21 cellular contexts compared by ENCODE assay signal in genomic region chr10:58791137-58791536, GRCh38.
A peak's percentile ranks its signal among the peaks of the same experiment; 100 is the strongest.
DNase-seq lines count a peak whose midpoint lies in the region; ATAC-seq and TF ChIP-seq lines count a peak whose summit lies in the region.
"Had no signal": no experiment of that assay in that cellular context is flagged by ENCODE, and none has a peak within 500 bp of the region (broad histone marks: within the 10 kb centered on the region; RNA-seq: fewer than 3 reads in every experiment).

No MANE protein-coding gene starts in this region.

- ATAC-seq in thoracic aorta (ENCODE audit: insufficient number of reproducible peaks, low FRiP score, low read depth) = peak; percentile 10
- ATAC-seq in HG03095 (IDR thresholded peaks at IDR 0.05; ENCODE audit: unreplicated experiment) = no peak
- ATAC-seq in GM21619 (IDR thresholded peaks at IDR 0.05; ENCODE audit: unreplicated experiment) = no peak
- ATAC-seq: activated CD4-positive, alpha-beta T cell treated with anti-CD3 and anti-CD28 coated beads for 36 hours; activated CD8-positive, alpha-beta memory T cell treated with anti-CD3 and anti-CD28 coated beads, Interleukin-2, amount 10 ng/mL, durations not matched to agents 7 days and 5 days; stimulated activated effector memory CD8-positive, alpha-beta T cell treated with anti-CD3 and anti-CD28 coated beads, Interleukin-12 subunit alpha, Interleukin-12 subunit beta, amount 100 ng/mL, for 72 hours had no signal

- H3K27me3 Mint-ChIP-seq in HFFc6 (ENCODE audit: insufficient read depth) = no peaks in the 10 kb centered on the region
- H3K27me3 Mint-ChIP-seq: activated CD4-positive, alpha-beta T cell treated with anti-CD3 and anti-CD28 coated beads for 36 hours; activated CD8-positive, alpha-beta memory T cell treated with anti-CD3 and anti-CD28 coated beads, Interleukin-2, amount 10 ng/mL, durations not matched to agents 7 days and 5 days had no signal

- peak overlapping the region; percentile 35 for H3K9ac ChIP-seq in adipocyte (ENCODE audit: low read length)

- peak overlapping the region in 1 of 2 donors; percentile 48 for H3K27ac ChIP-seq in thoracic aorta
- H3K27ac ChIP-seq: right atrium auricular region, thyroid gland had no signal

- no peak overlapping the region for H3K27ac Mint-ChIP-seq in HFFc6
- H3K27ac Mint-ChIP-seq: activated CD4-positive, alpha-beta T cell treated with anti-CD3 and anti-CD28 coated beads for 36 hours; activated CD8-positive, alpha-beta memory T cell treated with anti-CD3 and anti-CD28 coated beads, Interleukin-2, amount 10 ng/mL, durations not matched to agents 7 days and 5 days; activated T-helper 2 cell treated with anti-CD3 and anti-CD28 coated beads, Interferon-gamma antibody, Interleukin-2, Interleukin-4, amounts not matched to agents 10 μg/mL and 5 μg/mL and 100 μg/mL, durations not matched to agents 14 hours and 24 hours and 36 hours; stimulated activated effector memory CD8-positive, alpha-beta T cell treated with anti-CD3 and anti-CD28 coated beads, Interleukin-12 subunit alpha, Interleukin-12 subunit beta, amount 100 ng/mL, for 72 hours had no signal

- no peak overlapping the region for H3K4me3 Mint-ChIP-seq in HFFc6
- H3K4me3 Mint-ChIP-seq: activated CD4-positive, alpha-beta T cell treated with anti-CD3 and anti-CD28 coated beads for 36 hours; activated CD8-positive, alpha-beta memory T cell treated with anti-CD3 and anti-CD28 coated beads, Interleukin-2, amount 10 ng/mL, durations not matched to agents 7 days and 5 days; stimulated activated effector memory CD8-positive, alpha-beta T cell treated with anti-CD3 and anti-CD28 coated beads, Interleukin-12 subunit alpha, Interleukin-12 subunit beta, amount 100 ng/mL, for 72 hours had no signal

- no peaks in the 10 kb centered on the region for H3K9me3 ChIP-seq in adipocyte (ENCODE audit: control insufficient read depth, low read length)
- H3K9me3 ChIP-seq in thoracic aorta = no peaks in the 10 kb centered on the region
- H3K9me3 ChIP-seq: right atrium auricular region, thyroid gland had no signal

- H3K4me1 Mint-ChIP-seq in HFFc6 (ENCODE audit: low read depth) = peaks cover 26% of the 10 kb centered on the region
- H3K4me1 Mint-ChIP-seq: activated CD4-positive, alpha-beta T cell treated with anti-CD3 and anti-CD28 coated beads for 36 hours; activated CD8-positive, alpha-beta memory T cell treated with anti-CD3 and anti-CD28 coated beads, Interleukin-2, amount 10 ng/mL, durations not matched to agents 7 days and 5 days; stimulated activated effector memory CD8-positive, alpha-beta T cell treated with anti-CD3 and anti-CD28 coated beads, Interleukin-12 subunit alpha, Interleukin-12 subunit beta, amount 100 ng/mL, for 72 hours had no signal

- H3K4me3 ChIP-seq in adipocyte (ENCODE audit: low read length) (no peak overlapping the region), thoracic aorta (no peak overlapping the region)
- H3K4me3 ChIP-seq: right atrium auricular region, thyroid gland had no signal

- H3K9me3 Mint-ChIP-seq in HFFc6 = no peaks in the 10 kb centered on the region
- H3K9me3 Mint-ChIP-seq: activated T-helper 2 cell treated with anti-CD3 and anti-CD28 coated beads, Interferon-gamma antibody, Interleukin-2, Interleukin-4, amounts not matched to agents 10 μg/mL and 5 μg/mL and 100 μg/mL, durations not matched to agents 14 hours and 24 hours and 36 hours; stimulated activated effector memory CD8-positive, alpha-beta T cell treated with anti-CD3 and anti-CD28 coated beads, Interleukin-12 subunit alpha, Interleukin-12 subunit beta, amount 100 ng/mL, for 72 hours had no signal

- no peak for TF ChIP-seq CTCF in HFFc6 (IDR thresholded peaks at IDR 0.05)
- no peak for TF ChIP-seq CTCF in thoracic aorta (IDR thresholded peaks at IDR 0.05)

- H3K36me3 ChIP-seq in adipocyte (ENCODE audit: control insufficient read depth, insufficient read depth, low read length, severe bottlenecking) (peaks cover 51% of the 10 kb centered on the region), thoracic aorta (no peaks in the 10 kb centered on the region)
- H3K36me3 ChIP-seq: right atrium auricular region, thyroid gland had no signal

- H3K36me3 Mint-ChIP-seq in HFFc6 (ENCODE audit: low read depth) = peaks cover 24% of the 10 kb centered on the region
- H3K36me3 Mint-ChIP-seq: activated CD8-positive, alpha-beta memory T cell treated with anti-CD3 and anti-CD28 coated beads, Interleukin-2, amount 10 ng/mL, durations not matched to agents 7 days and 5 days; stimulated activated effector memory CD8-positive, alpha-beta T cell treated with anti-CD3 and anti-CD28 coated beads, Interleukin-12 subunit alpha, Interleukin-12 subunit beta, amount 100 ng/mL, for 72 hours had no signal

- H3K4me1 ChIP-seq in adipocyte (ENCODE audit: control insufficient read depth, insufficient read depth, low read length) = peaks cover 16% of the 10 kb centered on the region
- H3K4me1 ChIP-seq in thoracic aorta (ENCODE audit: control insufficient read depth in 1 of 2, low read depth in 2 of 2) = peaks cover 4 to 15% of the 10 kb centered on the region in 2 donors
- H3K4me1 ChIP-seq: right atrium auricular region, thyroid gland had no signal

- DNase-seq in HFFc6 (peak; percentile 9), adipocyte (ENCODE audit: low read depth) (peak; percentile 44), fibroblast of gingiva (ENCODE audit: low read depth) (peak; percentile 43), thoracic aorta (ENCODE audit: low spot score) (no peak), DMS153 treated with DMSO at 0.1 percent for 48 hours (lab: John Stamatoyannopoulos, UW; ENCODE audit: unreplicated experiment) (no peak)
- DNase-seq: activated CD4-positive, alpha-beta T cell treated with anti-CD3 and anti-CD28 coated beads for 36 hours; activated CD8-positive, alpha-beta memory T cell treated with anti-CD3 and anti-CD28 coated beads, Interleukin-2, amount 10 ng/mL, durations not matched to agents 7 days and 5 days; COR-L47; effector memory CD4-positive, alpha-beta T cell; GOT3; kidney; MM.1S; NCI-H187 treated with DMSO at 0.1 percent for 48 hours; NCI-H345; nucleus accumbens; thyroid gland had no signal

- H3K27me3 ChIP-seq in adipocyte (replicated peaks; ENCODE audit: control insufficient read depth, insufficient read depth, low read length) (no peaks in the 10 kb centered on the region), thoracic aorta (replicated peaks; ENCODE audit: insufficient read depth) (no peaks in the 10 kb centered on the region)
- H3K27me3 ChIP-seq: right atrium auricular region, thyroid gland had no signal

Comparison
In these comparisons a context has a peak if more than half of its experiments do, and no peak if none do; other contexts are left out.
1. DNase-seq: peak in HFFc6 (single experiment), adipocyte (single experiment) and fibroblast of gingiva (single experiment); none in thoracic aorta (single experiment) and DMS153 treated with DMSO at 0.1 percent for 48 hours (single experiment).